Comparison of ENCODE assay signal across 9 cellular contexts in the genomic region with DNA sequence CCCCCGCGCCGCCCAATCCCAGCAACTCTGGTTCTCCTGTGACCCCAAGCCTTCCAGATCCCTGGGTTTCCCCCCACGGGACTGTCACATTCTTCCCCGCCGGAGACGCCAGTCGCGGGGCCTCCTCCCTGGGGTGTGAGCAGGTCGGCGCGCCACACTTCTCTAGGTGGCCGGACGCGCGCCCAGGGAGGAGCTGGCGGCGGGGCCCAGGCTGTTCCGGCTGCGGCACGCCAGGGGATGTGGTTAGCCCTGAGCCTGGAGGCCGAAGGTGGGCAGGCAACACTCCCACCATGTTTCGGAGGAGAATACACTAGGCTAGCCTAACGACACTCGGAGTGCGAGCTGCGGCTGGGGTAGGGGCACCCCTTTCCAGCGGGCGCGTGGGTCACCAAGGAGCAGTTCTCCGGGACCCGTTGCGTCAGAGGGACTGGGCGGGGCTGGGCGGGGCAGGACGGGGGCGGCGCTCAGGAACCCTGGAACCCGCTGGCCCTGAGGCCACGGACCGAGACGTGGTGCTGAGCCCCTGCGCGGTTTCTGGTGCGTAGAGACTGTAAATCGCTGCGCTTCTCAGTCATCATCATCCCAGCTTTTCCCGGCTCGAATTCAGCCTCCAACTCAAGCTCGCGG. TPM values are rescaled to one million over a fixed set of nuclear protein-coding genes. Genes with fewer than 3 reads are reported as not detected.
DNase-seq lines count a peak whose midpoint lies in the region; ATAC-seq and TF ChIP-seq lines count a peak whose summit lies in the region.
"Had no signal": no experiment of that assay in that cellular context is flagged by ENCODE, and none has a peak within 500 bp of the region (broad histone marks: within the 10 kb centered on the region; RNA-seq: fewer than 3 reads in every experiment).

A gene with protein sequence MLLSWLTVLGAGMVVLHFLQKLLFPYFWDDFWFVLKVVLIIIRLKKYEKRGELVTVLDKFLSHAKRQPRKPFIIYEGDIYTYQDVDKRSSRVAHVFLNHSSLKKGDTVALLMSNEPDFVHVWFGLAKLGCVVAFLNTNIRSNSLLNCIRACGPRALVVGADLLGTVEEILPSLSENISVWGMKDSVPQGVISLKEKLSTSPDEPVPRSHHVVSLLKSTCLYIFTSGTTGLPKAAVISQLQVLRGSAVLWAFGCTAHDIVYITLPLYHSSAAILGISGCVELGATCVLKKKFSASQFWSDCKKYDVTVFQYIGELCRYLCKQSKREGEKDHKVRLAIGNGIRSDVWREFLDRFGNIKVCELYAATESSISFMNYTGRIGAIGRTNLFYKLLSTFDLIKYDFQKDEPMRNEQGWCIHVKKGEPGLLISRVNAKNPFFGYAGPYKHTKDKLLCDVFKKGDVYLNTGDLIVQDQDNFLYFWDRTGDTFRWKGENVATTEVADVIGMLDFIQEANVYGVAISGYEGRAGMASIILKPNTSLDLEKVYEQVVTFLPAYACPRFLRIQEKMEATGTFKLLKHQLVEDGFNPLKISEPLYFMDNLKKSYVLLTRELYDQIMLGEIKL (plus strand): TSS at position 478 of the 627 bp plus-strand sequence. CDS start 650 bp downstream, outside the sequence.

- DNase-seq in SK-N-SH: peak; percentile 81
- no peak for DNase-seq in fibroblast of villous mesenchyme (ENCODE audit: low read depth)
- no peak for DNase-seq in prostate gland (ENCODE audit: low spot score)
- no peak for DNase-seq in medulla oblongata (ENCODE audit: extremely low spot score)
- DNase-seq in COR-L47 (lab: John Stamatoyannopoulos, UW): no peak
- DNase-seq: effector memory CD8-positive, alpha-beta T cell had no signal

- no peaks in the 10 kb centered on the region for H4K20me1 ChIP-seq in SK-N-SH (ENCODE audit: insufficient read depth)

- H3K79me2 ChIP-seq in SK-N-SH (ENCODE audit: insufficient read depth): no peaks in the 10 kb centered on the region

- peak within 1 kb of the TSS; percentile 50; the same call in 1 of the 2 replicates for H3K4me2 ChIP-seq in SK-N-SH

- no peak for TF ChIP-seq EP300 in SK-N-SH (IDR thresholded peaks at IDR 0.05; ENCODE audit: borderline replicate concordance in 1 of 2, low read depth in 1 of 2, low read length in 1 of 2)

- intact Hi-C loops in prostate gland (cut with DNase I): no loop called here

- no peak within 1 kb of the TSS; a peak in 1 of 4 replicates for H3K27ac ChIP-seq in SK-N-SH (ENCODE audit: low read depth in 2 of 2, low read length in 1 of 2)
- H3K27ac ChIP-seq in prostate gland: no peak within 1 kb of the TSS

- H3K4me1 ChIP-seq in SK-N-SH (ENCODE audit: control insufficient read depth in 1 of 2, insufficient read depth in 2 of 2, low read depth in 1 of 2, low read length in 1 of 2) (no peaks in the 10 kb centered on the region; a peak in 1 of 4 replicates), prostate gland (replicated peaks) (no peaks in the 10 kb centered on the region)

- H3K36me3 ChIP-seq in SK-N-SH (replicated peaks in 1 of 2; ENCODE audit: control insufficient read depth in 1 of 2, insufficient read depth in 2 of 2, low read length in 1 of 2): no peaks in the 10 kb centered on the region
- H3K36me3 ChIP-seq in prostate gland: no peaks in the 10 kb centered on the region

- POLR2A ChIA-PET in SK-N-SH (lab: Yijun Ruan, JAX): no interaction called here

- H3K9ac ChIP-seq in SK-N-SH: no peak within 1 kb of the TSS

- ATAC-seq in GM18517 (IDR thresholded peaks at IDR 0.05; ENCODE audit: unreplicated experiment): peak; percentile 52
- no peak for ATAC-seq in GM18519 (IDR thresholded peaks at IDR 0.05; ENCODE audit: low FRiP score, unreplicated experiment)
- ATAC-seq in GM21737 (IDR thresholded peaks at IDR 0.05; ENCODE audit: unreplicated experiment): no peak
- ATAC-seq: effector memory CD8-positive, alpha-beta T cell had no signal

- TF ChIP-seq RAD21 in SK-N-SH (IDR thresholded peaks at IDR 0.05; ENCODE audit: low read length): no peak

- no peak for TF ChIP-seq CTCF in SK-N-SH (IDR thresholded peaks at IDR 0.05)
- TF ChIP-seq CTCF in fibroblast of villous mesenchyme (IDR thresholded peaks at IDR 0.05; ENCODE audit: insufficient read depth, low read depth, low read length): no peak
- no peak for TF ChIP-seq CTCF in prostate gland (IDR thresholded peaks at IDR 0.05)

- H3K9me3 ChIP-seq in SK-N-SH (no peaks in the 10 kb centered on the region), prostate gland (no peaks in the 10 kb centered on the region)

- H3K27me3 ChIP-seq in SK-N-SH (ENCODE audit: insufficient read depth): no peaks in the 10 kb centered on the region; the same call in 1 of the 2 replicates
- no peaks in the 10 kb centered on the region for H3K27me3 ChIP-seq in prostate gland (replicated peaks; ENCODE audit: insufficient read depth)

- H3F3A ChIP-seq in SK-N-SH (replicated peaks; ENCODE audit: insufficient read depth): no peaks in the 10 kb centered on the region

- no peak within 1 kb of the TSS for H2AFZ ChIP-seq in SK-N-SH (ENCODE audit: low read depth)

- WGBS in SK-N-SH (ENCODE audit: low lambda C conversion rate): 2% methylated on average over 37 of the region's 51 CpGs
- WGBS in prostate gland: 4% methylated on average over 20 of the region's 51 CpGs

- CTCF ChIA-PET in SK-N-SH (lab: Yijun Ruan, JAX): interaction anchor here (0.7 to 0.8 kb wide), 2 partner anchors 129 to 715 kb away, joined by 3 read pairs; a partner anchor contains a TSS

- H3K4me3 ChIP-seq in SK-N-SH (ENCODE audit: low read depth in 2 of 2, low read length in 1 of 2) (peak within 1 kb of the TSS in 1 of 2 experiments; percentile 53; a peak in 2 of 4 replicates), fibroblast of villous mesenchyme (ENCODE audit: low read depth, low read length) (peak within 1 kb of the TSS; percentile 46), prostate gland (peak within 1 kb of the TSS; percentile 25 to 27)

- no peaks in the 10 kb centered on the region for H3K9me2 ChIP-seq in SK-N-SH

- no peak for TF ChIP-seq POLR2A in prostate gland (IDR thresholded peaks at IDR 0.05)

TF ChIP-seq in SK-N-SH, 30 proteins besides CTCF, POLR2A, EP300 and RAD21:
- TF ChIP-seq NRF1 (IDR thresholded peaks at IDR 0.05; ENCODE audit: low read depth, low read length) (no peak), MXI1 (IDR thresholded peaks at IDR 0.05; ENCODE audit: low read depth, low read length) (peak; percentile 41; the same call in 1 of the 2 replicates), ELF1 (IDR thresholded peaks at IDR 0.05) (no peak), GABPA (IDR thresholded peaks at IDR 0.05; ENCODE audit: low read depth) (no peak)

RNA-seq across cellular contexts. Expression of the gene that starts here (rescaled TPM):
- 0.12 and 0.45 TPM in 2 replicates for polyA plus RNA-seq in SK-N-SH (2012; rRNA removed)
- polyA plus RNA-seq in SK-N-SH (2012; cell fraction: cytosol; rRNA removed): 0.55 and 0.87 TPM in 2 replicates
- 0.15 and 0.18 TPM in 2 replicates for polyA plus RNA-seq in SK-N-SH (2012; cell fraction: nucleus; rRNA removed)
- total RNA-seq in fibroblast of villous mesenchyme (under 0.01 and 0.32 TPM in 2 replicates), prostate gland (10 to 100 TPM in 1 of 2 donors, 1 to 10 TPM in 1; 1.1 to 25.3 TPM)

Comparison
In these comparisons a context has a peak if more than half of its experiments do, and no peak if none do; other contexts are left out.
1. Peak in DNase-seq and H3K4me2 ChIP-seq in SK-N-SH; RNA of the gene not detected or under 1 TPM.